In genomic region chr14:40911161-40911560, GRCh38 we compare ENCODE assay signal across 28 cellular contexts.
"Had no signal": no experiment of that assay in that cellular context is flagged by ENCODE, and none has a peak within 500 bp of the region (broad histone marks: within the 10 kb centered on the region; RNA-seq: fewer than 3 reads in every experiment).

No MANE protein-coding gene starts in this region.

- H3K27ac Mint-ChIP-seq: immature natural killer cell; naive thymus-derived CD4-positive, alpha-beta T cell; natural killer cell treated with Interleukin-12 subunit alpha and Interleukin-12 subunit beta and Interleukin-15 and Interleukin-18, amount 100 ng/mL, for 72 hours; progenitor cell of endocrine pancreas; stimulated activated memory B cell treated with anti-CD40 and anti-IgM and Interleukin-4, amounts not matched to agents 10 μg/mL and 1 μg/mL and 100 μg/mL, for 72 hours; stimulated activated naive CD8-positive, alpha-beta T cell treated with anti-CD3 and anti-CD28 coated beads, Interleukin-15, amount 100 ng/mL, for 72 hours had no signal

- H3K9me3 Mint-ChIP-seq: stimulated activated memory B cell treated with anti-CD40 and anti-IgM and Interleukin-4, amounts not matched to agents 10 μg/mL and 1 μg/mL and 100 μg/mL, for 72 hours; stimulated activated naive CD8-positive, alpha-beta T cell treated with anti-CD3 and anti-CD28 coated beads, Interleukin-15, amount 100 ng/mL, for 72 hours had no signal

- DNase-seq: hippocampal formation; immature natural killer cell; kidney; left colon; left lung; lower lobe of right lung; mammary epithelial cell; mesenchymal stem cell; midbrain; mucosa of descending colon; naive thymus-derived CD4-positive, alpha-beta T cell; ovary; retina; right cardiac atrium; small intestine; spleen; stimulated activated CD4-positive, alpha-beta T cell treated with anti-CD3 and anti-CD28 coated beads, Interleukin-4, amount 100 ng/mL, for 4 hours; stimulated activated CD8-positive, alpha-beta memory T cell treated with anti-CD3 and anti-CD28 coated beads, Interleukin-4, amount 100 ng/mL, for 48 hours; stimulated activated naive CD4-positive, alpha-beta T cell treated with Interleukin-2 at 50 U/mL for 16 hours; stimulated activated naive CD8-positive, alpha-beta T cell treated with anti-CD3 and anti-CD28 coated beads, Interleukin-15, amount 100 ng/mL, for 72 hours; substantia nigra had no signal

- H3K27ac ChIP-seq: left lung, lower lobe of right lung, ovary, spleen, tibial nerve, upper lobe of left lung, vagina had no signal

- H3K4me3 Mint-ChIP-seq: immature natural killer cell; naive thymus-derived CD4-positive, alpha-beta T cell; natural killer cell treated with Interleukin-12 subunit alpha and Interleukin-12 subunit beta and Interleukin-15 and Interleukin-18, amount 100 ng/mL, for 72 hours; stimulated activated memory B cell treated with anti-CD40 and anti-IgM and Interleukin-4, amounts not matched to agents 10 μg/mL and 1 μg/mL and 100 μg/mL, for 72 hours; stimulated activated naive CD8-positive, alpha-beta T cell treated with anti-CD3 and anti-CD28 coated beads, Interleukin-15, amount 100 ng/mL, for 72 hours had no signal

- H3K27me3 Mint-ChIP-seq: naive thymus-derived CD4-positive, alpha-beta T cell; natural killer cell treated with Interleukin-12 subunit alpha and Interleukin-12 subunit beta and Interleukin-15 and Interleukin-18, amount 100 ng/mL, for 72 hours; progenitor cell of endocrine pancreas; stimulated activated memory B cell treated with anti-CD40 and anti-IgM and Interleukin-4, amounts not matched to agents 10 μg/mL and 1 μg/mL and 100 μg/mL, for 72 hours; stimulated activated naive CD8-positive, alpha-beta T cell treated with anti-CD3 and anti-CD28 coated beads, Interleukin-15, amount 100 ng/mL, for 72 hours had no signal

- H3K4me1 Mint-ChIP-seq: immature natural killer cell; naive thymus-derived CD4-positive, alpha-beta T cell; stimulated activated memory B cell treated with anti-CD40 and anti-IgM and Interleukin-4, amounts not matched to agents 10 μg/mL and 1 μg/mL and 100 μg/mL, for 72 hours; stimulated activated naive CD8-positive, alpha-beta T cell treated with anti-CD3 and anti-CD28 coated beads, Interleukin-15, amount 100 ng/mL, for 72 hours had no signal

- H3K36me3 ChIP-seq: left lung, lower lobe of right lung, ovary, spleen, tibial nerve, upper lobe of left lung, vagina had no signal

- H3K27me3 ChIP-seq: left lung, ovary, spleen, tibial nerve, upper lobe of left lung, vagina had no signal

- H3K9me3 ChIP-seq: left lung, lower lobe of right lung, ovary, spleen, tibial nerve, upper lobe of left lung, vagina had no signal

- H3K4me3 ChIP-seq: left lung, lower lobe of right lung, mucosa of descending colon, ovary, spleen, tibial nerve, upper lobe of left lung, vagina had no signal

- H3K36me3 Mint-ChIP-seq: immature natural killer cell; naive thymus-derived CD4-positive, alpha-beta T cell; natural killer cell treated with Interleukin-12 subunit alpha and Interleukin-12 subunit beta and Interleukin-15 and Interleukin-18, amount 100 ng/mL, for 72 hours; stimulated activated memory B cell treated with anti-CD40 and anti-IgM and Interleukin-4, amounts not matched to agents 10 μg/mL and 1 μg/mL and 100 μg/mL, for 72 hours had no signal

- H3K4me1 ChIP-seq: left lung, lower lobe of right lung, spleen, tibial nerve, upper lobe of left lung, vagina had no signal

- ATAC-seq: left colon; left lung; lower lobe of right lung; mucosa of descending colon; naive thymus-derived CD4-positive, alpha-beta T cell; natural killer cell treated with Interleukin-12 subunit alpha and Interleukin-12 subunit beta and Interleukin-15 and Interleukin-18, amount 100 ng/mL, for 72 hours; right cardiac atrium; sciatic nerve; stimulated activated memory B cell treated with anti-CD40 and anti-IgM and Interleukin-4, amounts not matched to agents 10 μg/mL and 1 μg/mL and 100 μg/mL, for 72 hours; stimulated activated naive CD8-positive, alpha-beta T cell treated with anti-CD3 and anti-CD28 coated beads, Interleukin-15, amount 100 ng/mL, for 72 hours had no signal
